8 cellular contexts compared by ENCODE assay signal in genomic region chr7:22083711-22084289, GRCh38.
DNase-seq lines count a peak whose midpoint lies in the region; ATAC-seq lines count a peak whose summit lies in the region.

No MANE protein-coding gene starts in this region.

- H3K27me3 ChIP-seq in iPS-15b (ENCODE audit: control insufficient read depth, insufficient read depth, low read length), result peaks cover 15% of the 10 kb centered on the region

- peak overlapping the region; percentile 85 for H3K4me3 ChIP-seq in iPS-15b (ENCODE audit: low read depth, low read length)

- H3K4me1 ChIP-seq in iPS-15b (ENCODE audit: control insufficient read depth, insufficient read depth, low read length), result peaks cover 2% of the 10 kb centered on the region

- H3K9me3 ChIP-seq in iPS-15b (ENCODE audit: control insufficient read depth, insufficient read depth, low read length), result no peaks in the 10 kb centered on the region

- intact Hi-C loops in activated CD4-positive, alpha-beta T cell treated with anti-CD3 and anti-CD28 coated beads, Interleukin-2, amount 10 ng/mL, durations not matched to agents 24 days and 14 days (cut with micrococcal nuclease), result loop anchor here (10.0 kb wide), 1 partner anchor 829 kb away; no protein-coding TSS in a partner anchor
- intact Hi-C loops in activated T-helper 1 cell treated with anti-CD3 and anti-CD28 coated beads, Interleukin-12 subunit alpha, Interleukin-12 subunit beta, Interleukin-2, Interleukin-4 antibody, amounts not matched to agents 30 ng/mL and 10 ng/mL and 1 ng/mL, durations not matched to agents 14 hours and 24 hours and 36 hours (cut with micrococcal nuclease), result loop anchor here (2.0 to 5.0 kb wide), 2 partner anchors 139 to 831 kb away; partner anchors contain the start of gene CDCA7L

- H3K36me3 Mint-ChIP-seq in activated CD4-positive, alpha-beta T cell treated with anti-CD3 and anti-CD28 coated beads, Interleukin-2, amount 10 ng/mL, durations not matched to agents 24 days and 14 days (ENCODE audit: low read depth), result no peaks in the 10 kb centered on the region
- H3K36me3 Mint-ChIP-seq in activated T-helper 1 cell treated with anti-CD3 and anti-CD28 coated beads, Interleukin-12 subunit alpha, Interleukin-12 subunit beta, Interleukin-2, Interleukin-4 antibody, amounts not matched to agents 30 ng/mL and 10 ng/mL and 1 ng/mL, durations not matched to agents 14 hours and 24 hours and 36 hours (ENCODE audit: low read depth), result no peaks in the 10 kb centered on the region
- H3K36me3 Mint-ChIP-seq in stimulated activated memory B cell treated with anti-CD40 and anti-IgM and Interleukin-4, amounts not matched to agents 10 μg/mL and 1 μg/mL and 100 μg/mL, for 72 hours, result no peaks in the 10 kb centered on the region

- peaks cover 10% of the 10 kb centered on the region for H3K4me1 Mint-ChIP-seq in activated CD4-positive, alpha-beta T cell treated with anti-CD3 and anti-CD28 coated beads, Interleukin-2, amount 10 ng/mL, durations not matched to agents 24 days and 14 days
- H3K4me1 Mint-ChIP-seq in activated T-helper 1 cell treated with anti-CD3 and anti-CD28 coated beads, Interleukin-12 subunit alpha, Interleukin-12 subunit beta, Interleukin-2, Interleukin-4 antibody, amounts not matched to agents 30 ng/mL and 10 ng/mL and 1 ng/mL, durations not matched to agents 14 hours and 24 hours and 36 hours (ENCODE audit: low read depth), result peaks cover 5% of the 10 kb centered on the region
- H3K4me1 Mint-ChIP-seq in stimulated activated memory B cell treated with anti-CD40 and anti-IgM and Interleukin-4, amounts not matched to agents 10 μg/mL and 1 μg/mL and 100 μg/mL, for 72 hours, result peaks cover 17% of the 10 kb centered on the region

- peak overlapping the region; percentile 78 for H3K4me3 Mint-ChIP-seq in activated CD4-positive, alpha-beta T cell treated with anti-CD3 and anti-CD28 coated beads, Interleukin-2, amount 10 ng/mL, durations not matched to agents 24 days and 14 days
- peak overlapping the region; percentile 75 for H3K4me3 Mint-ChIP-seq in activated T-helper 1 cell treated with anti-CD3 and anti-CD28 coated beads, Interleukin-12 subunit alpha, Interleukin-12 subunit beta, Interleukin-2, Interleukin-4 antibody, amounts not matched to agents 30 ng/mL and 10 ng/mL and 1 ng/mL, durations not matched to agents 14 hours and 24 hours and 36 hours
- H3K4me3 Mint-ChIP-seq in stimulated activated memory B cell treated with anti-CD40 and anti-IgM and Interleukin-4, amounts not matched to agents 10 μg/mL and 1 μg/mL and 100 μg/mL, for 72 hours, result peak overlapping the region; percentile 88

- H3K27ac Mint-ChIP-seq in activated CD4-positive, alpha-beta T cell treated with anti-CD3 and anti-CD28 coated beads, Interleukin-2, amount 10 ng/mL, durations not matched to agents 24 days and 14 days, result no peak overlapping the region
- no peak overlapping the region for H3K27ac Mint-ChIP-seq in activated T-helper 1 cell treated with anti-CD3 and anti-CD28 coated beads, Interleukin-12 subunit alpha, Interleukin-12 subunit beta, Interleukin-2, Interleukin-4 antibody, amounts not matched to agents 30 ng/mL and 10 ng/mL and 1 ng/mL, durations not matched to agents 14 hours and 24 hours and 36 hours
- H3K27ac Mint-ChIP-seq in stimulated activated memory B cell treated with anti-CD40 and anti-IgM and Interleukin-4, amounts not matched to agents 10 μg/mL and 1 μg/mL and 100 μg/mL, for 72 hours, result peak overlapping the region; percentile 78

- H3K27me3 Mint-ChIP-seq in activated CD4-positive, alpha-beta T cell treated with anti-CD3 and anti-CD28 coated beads, Interleukin-2, amount 10 ng/mL, durations not matched to agents 24 days and 14 days, result peaks cover 40% of the 10 kb centered on the region
- H3K27me3 Mint-ChIP-seq in activated T-helper 1 cell treated with anti-CD3 and anti-CD28 coated beads, Interleukin-12 subunit alpha, Interleukin-12 subunit beta, Interleukin-2, Interleukin-4 antibody, amounts not matched to agents 30 ng/mL and 10 ng/mL and 1 ng/mL, durations not matched to agents 14 hours and 24 hours and 36 hours (ENCODE audit: insufficient read depth), result peaks cover 29% of the 10 kb centered on the region
- H3K27me3 Mint-ChIP-seq in stimulated activated memory B cell treated with anti-CD40 and anti-IgM and Interleukin-4, amounts not matched to agents 10 μg/mL and 1 μg/mL and 100 μg/mL, for 72 hours, result peaks cover 26% of the 10 kb centered on the region

- DNase-seq in activated CD4-positive, alpha-beta T cell treated with anti-CD3 and anti-CD28 coated beads, Interleukin-2, amount 10 ng/mL, durations not matched to agents 24 days and 14 days, result no peak
- DNase-seq in activated CD4-positive, alpha-beta T cell treated with anti-CD3 and anti-CD28 coated beads for 4 hours, result no peak
- DNase-seq in activated T-helper 1 cell treated with anti-CD3 and anti-CD28 coated beads, Interleukin-12 subunit alpha, Interleukin-12 subunit beta, Interleukin-2, Interleukin-4 antibody, amounts not matched to agents 30 ng/mL and 10 ng/mL and 1 ng/mL, durations not matched to agents 14 hours and 24 hours and 36 hours (ENCODE audit: low spot score), result no peak
- no peak for DNase-seq in NCI-H1694 (lab: John Stamatoyannopoulos, UW)
- no peak for DNase-seq in activated CD4-positive, alpha-beta T cell treated with anti-CD3 and anti-CD28 coated beads for 48 hours

- H3K9me3 Mint-ChIP-seq in activated CD4-positive, alpha-beta T cell treated with anti-CD3 and anti-CD28 coated beads, Interleukin-2, amount 10 ng/mL, durations not matched to agents 24 days and 14 days, result peaks cover 4% of the 10 kb centered on the region
- H3K9me3 Mint-ChIP-seq in activated T-helper 1 cell treated with anti-CD3 and anti-CD28 coated beads, Interleukin-12 subunit alpha, Interleukin-12 subunit beta, Interleukin-2, Interleukin-4 antibody, amounts not matched to agents 30 ng/mL and 10 ng/mL and 1 ng/mL, durations not matched to agents 14 hours and 24 hours and 36 hours, result no peaks in the 10 kb centered on the region
- no peaks in the 10 kb centered on the region for H3K9me3 Mint-ChIP-seq in stimulated activated memory B cell treated with anti-CD40 and anti-IgM and Interleukin-4, amounts not matched to agents 10 μg/mL and 1 μg/mL and 100 μg/mL, for 72 hours

- H3K36me3 ChIP-seq in iPS-15b (ENCODE audit: control insufficient read depth, insufficient read depth, low read length), result no peaks in the 10 kb centered on the region

- ATAC-seq in stimulated activated memory B cell treated with anti-CD40 and anti-IgM and Interleukin-4, amounts not matched to agents 10 μg/mL and 1 μg/mL and 100 μg/mL, for 72 hours, result no peak
- no peak for ATAC-seq in HG02970 (IDR thresholded peaks at IDR 0.05; ENCODE audit: low FRiP score, unreplicated experiment)

- H3K9ac ChIP-seq in iPS-15b (ENCODE audit: low read depth, low read length), result no peak overlapping the region
